Comparison of ENCODE assay signal across 11 cellular contexts in the genomic region with DNA sequence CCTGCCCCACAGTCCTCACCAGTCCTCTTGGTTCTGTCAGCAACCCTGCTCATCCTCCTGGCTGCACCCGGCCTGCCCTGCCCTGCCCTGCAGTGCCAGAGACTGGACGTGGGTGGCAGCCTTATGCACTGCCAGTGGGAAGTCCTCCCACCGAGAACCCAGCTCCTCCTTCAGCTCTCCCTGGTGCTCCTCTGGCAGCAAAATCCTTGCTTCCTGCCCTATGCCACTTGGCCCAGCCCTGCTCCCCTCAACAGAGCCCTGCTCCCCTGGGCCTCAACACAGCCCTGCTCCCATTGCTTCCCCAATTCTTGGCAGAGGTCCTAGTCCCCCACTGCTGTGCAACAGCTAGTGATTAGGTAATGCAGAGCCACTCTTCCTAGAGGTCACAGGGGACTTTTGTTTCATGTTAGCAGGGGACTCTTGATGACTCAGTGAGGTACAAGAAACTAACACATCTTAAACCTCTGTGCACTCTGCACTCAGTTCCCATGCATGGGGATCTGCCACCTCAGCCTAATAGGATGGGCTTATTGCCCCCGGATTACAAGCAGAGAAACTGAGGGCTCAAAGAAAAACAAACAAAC. TPM values are rescaled to one million over a fixed set of nuclear protein-coding genes. Genes with fewer than 3 reads are reported as not detected.
DNase-seq lines count a peak whose midpoint lies in the region; ATAC-seq and TF ChIP-seq lines count a peak whose summit lies in the region.
"Had no signal": no experiment of that assay in that cellular context is flagged by ENCODE, and none has a peak within 500 bp of the region (broad histone marks: within the 10 kb centered on the region; RNA-seq: fewer than 3 reads in every experiment).

No MANE protein-coding gene starts in this region.

- H3K27ac ChIP-seq in BLaER1 treated with 17β-estradiol and CSF1 and Interleukin-3, amounts not matched to agents 10 nM and 100 nM = peak overlapping the region in 3 of 11 experiments; percentile 28 to 42 (median 37); a peak in 5 of 22 replicates

- H3K4me3 ChIP-seq in BLaER1 treated with 17β-estradiol and CSF1 and Interleukin-3, amounts not matched to agents 10 nM and 100 nM = no peak overlapping the region

- H3K27me3 Mint-ChIP-seq in activated CD8-positive, alpha-beta T cell treated with anti-CD3 and anti-CD28 coated beads for 36 hours = no peaks in the 10 kb centered on the region

- peak overlapping the region; percentile 16 for H3K27ac Mint-ChIP-seq in activated CD8-positive, alpha-beta T cell treated with anti-CD3 and anti-CD28 coated beads for 36 hours

- peaks cover 20% of the 10 kb centered on the region for H3K4me1 Mint-ChIP-seq in activated CD8-positive, alpha-beta T cell treated with anti-CD3 and anti-CD28 coated beads for 36 hours (ENCODE audit: low read depth)

- CTCF ChIA-PET in activated CD8-positive, alpha-beta T cell treated with anti-CD3 and anti-CD28 coated beads for 36 hours (lab: Charles Lee) = interaction anchor here (1.0 to 2.4 kb wide), 2 partner anchors 15 to 118 kb away, joined by 3 to 7 read pairs; no protein-coding TSS in a partner anchor

- no peaks in the 10 kb centered on the region for H3K9me3 Mint-ChIP-seq in activated CD8-positive, alpha-beta T cell treated with anti-CD3 and anti-CD28 coated beads for 36 hours

- no peak for TF ChIP-seq CTCF in activated CD8-positive, alpha-beta T cell treated with anti-CD3 and anti-CD28 coated beads for 36 hours (IDR thresholded peaks at IDR 0.05)

- no peaks in the 10 kb centered on the region for H3K36me3 ChIP-seq in BLaER1 treated with 17β-estradiol and CSF1 and Interleukin-3, amounts not matched to agents 10 nM and 100 nM

- no peak overlapping the region for H3K4me3 Mint-ChIP-seq in activated CD8-positive, alpha-beta T cell treated with anti-CD3 and anti-CD28 coated beads for 36 hours

- H3K9me3 ChIP-seq in BLaER1 treated with 17β-estradiol and CSF1 and Interleukin-3, amounts not matched to agents 10 nM and 100 nM (replicated peaks in 1 of 11) = no peaks in the 10 kb centered on the region

- POLR2A ChIA-PET in activated CD8-positive, alpha-beta T cell treated with anti-CD3 and anti-CD28 coated beads for 36 hours (lab: Charles Lee) = interaction anchor here (1.7 kb wide), 1 partner anchor 16 kb away, joined by 5 read pairs; no protein-coding TSS in a partner anchor

- peak overlapping the region in 9 of 11 experiments; percentile 5 to 66 (median 42); a peak in 15 of 22 replicates for H3K4me2 ChIP-seq in BLaER1 treated with 17β-estradiol and CSF1 and Interleukin-3, amounts not matched to agents 10 nM and 100 nM

- no peaks in the 10 kb centered on the region for H4K20me1 ChIP-seq in BLaER1 treated with 17β-estradiol and CSF1 and Interleukin-3, amounts not matched to agents 10 nM and 100 nM

- intact Hi-C loops in activated CD8-positive, alpha-beta T cell treated with anti-CD3 and anti-CD28 coated beads for 36 hours (cut with micrococcal nuclease) = no loop called here

- no peak overlapping the region for H3K9ac ChIP-seq in BLaER1 treated with 17β-estradiol and CSF1 and Interleukin-3, amounts not matched to agents 10 nM and 100 nM

- H3K27me3 ChIP-seq in BLaER1 treated with 17β-estradiol and CSF1 and Interleukin-3, amounts not matched to agents 10 nM and 100 nM = no peaks in the 10 kb centered on the region

- ATAC-seq in GM19023 (IDR thresholded peaks at IDR 0.05; ENCODE audit: unreplicated experiment) = peak; percentile 84
- ATAC-seq in HG03175 (IDR thresholded peaks at IDR 0.05; ENCODE audit: unreplicated experiment) = peak; percentile 84
- peak; percentile 98 for ATAC-seq in activated CD8-positive, alpha-beta T cell treated with anti-CD3 and anti-CD28 coated beads for 36 hours
- no peak for ATAC-seq in HG03521 (IDR thresholded peaks at IDR 0.05; ENCODE audit: unreplicated experiment)

- DNase-seq in activated CD8-positive, alpha-beta T cell treated with anti-CD3 and anti-CD28 coated beads for 36 hours = peak; percentile 31
- no peak for DNase-seq in germinal center (ENCODE audit: low spot score)
- DNase-seq in GF-D8 (lab: John Stamatoyannopoulos, UW) = no peak
- no peak for DNase-seq in activated CD4-positive, alpha-beta T cell treated with anti-CD3 and anti-CD28 coated beads, Interleukin-2, amount 50 U/mL, for 1 hour
- DNase-seq: nucleus accumbens; OCI-M1; stimulated activated CD8-positive, alpha-beta memory T cell treated with anti-CD3 and anti-CD28 coated beads, Interleukin-4, amount 100 ng/mL, for 48 hours had no signal

- no peaks in the 10 kb centered on the region for H3K36me3 Mint-ChIP-seq in activated CD8-positive, alpha-beta T cell treated with anti-CD3 and anti-CD28 coated beads for 36 hours (ENCODE audit: low read depth)

- H3K4me1 ChIP-seq in BLaER1 treated with 17β-estradiol and CSF1 and Interleukin-3, amounts not matched to agents 10 nM and 100 nM = peaks cover 0 to 16% (median 14%) of the 10 kb centered on the region in 10 experiments; a peak in 14 of 20 replicates

RNA-seq across cellular contexts. Expression of gene EDAR, which starts 58.0 kb away (rescaled TPM):
- under 1 TPM; 0.09 to 0.11 TPM for total RNA-seq in activated CD8-positive, alpha-beta T cell treated with anti-CD3 and anti-CD28 coated beads for 36 hours
